21 cellular contexts compared by ENCODE assay signal in the genomic region with DNA sequence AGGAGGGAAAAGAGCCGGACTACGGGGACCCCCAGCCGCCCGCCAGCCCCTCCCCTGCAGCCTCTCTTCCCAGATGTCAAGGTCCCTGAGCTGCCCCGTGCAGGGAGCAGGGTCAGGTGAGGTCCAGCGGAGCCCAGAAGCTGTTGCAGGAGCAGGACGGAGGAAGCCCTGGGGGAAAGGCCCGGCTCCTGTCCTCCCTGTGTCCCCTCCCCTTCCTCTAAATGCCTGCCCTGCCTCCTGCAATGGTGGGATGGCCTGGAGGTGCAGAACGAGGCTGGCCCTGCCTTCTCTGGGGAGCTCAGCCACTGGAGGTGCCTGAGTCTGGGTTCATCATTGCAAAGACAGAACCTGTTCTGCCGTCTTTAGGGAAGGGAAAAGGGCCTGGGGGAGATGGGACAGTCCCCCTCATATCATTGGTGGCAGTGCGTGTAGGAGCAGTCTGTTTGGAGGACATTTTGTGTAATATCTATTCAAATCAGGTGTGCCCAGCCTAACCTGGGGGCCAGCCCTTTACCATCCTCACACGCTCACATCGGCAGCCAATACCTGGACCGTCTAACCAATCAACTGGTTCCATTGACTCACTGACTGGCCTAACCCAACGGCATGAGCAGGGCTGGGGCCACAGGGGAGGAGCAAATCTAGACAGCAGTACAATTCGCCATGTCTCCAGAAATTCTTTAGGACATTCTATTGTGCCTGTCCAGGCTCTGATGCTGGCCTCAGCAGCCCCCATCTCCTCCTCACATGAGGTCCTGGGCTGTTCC.
A peak's percentile ranks its signal among the peaks of the same experiment; 100 is the strongest.
DNase-seq lines count a peak whose midpoint lies in the region; ATAC-seq and TF ChIP-seq lines count a peak whose summit lies in the region.
"Had no signal": no experiment of that assay in that cellular context is flagged by ENCODE, and none has a peak within 500 bp of the region (broad histone marks: within the 10 kb centered on the region; RNA-seq: fewer than 3 reads in every experiment).

No MANE protein-coding gene starts in this region.

- no peak overlapping the region for H2BK12ac ChIP-seq in neuronal stem cell (ENCODE audit: low read length)

- H3K36me3 ChIP-seq in endodermal cell (ENCODE audit: control insufficient read depth, insufficient read depth, low read length) (no peaks in the 10 kb centered on the region), neuronal stem cell (replicated peaks in 1 of 2; ENCODE audit: control insufficient read depth in 2 of 2, insufficient read depth in 2 of 2, low read length in 2 of 2) (no peaks in the 10 kb centered on the region)
- H3K36me3 ChIP-seq: SJSA1 had no signal

- H4K91ac ChIP-seq in neuronal stem cell (ENCODE audit: low read depth, low read length, poor library complexity), result no peak overlapping the region

- no peak overlapping the region for H3K14ac ChIP-seq in neuronal stem cell (ENCODE audit: low read length)

- no peak for ATAC-seq in stimulated activated memory B cell treated with anti-CD40 and anti-IgM and Interleukin-4, amounts not matched to agents 10 μg/mL and 1 μg/mL and 100 μg/mL, for 72 hours
- ATAC-seq in GM21576 (IDR thresholded peaks at IDR 0.05; ENCODE audit: unreplicated experiment), result no peak

- H4K8ac ChIP-seq in neuronal stem cell (ENCODE audit: low read depth, low read length), result no peak overlapping the region

- no peak overlapping the region for H3K4me3 Mint-ChIP-seq in endodermal cell
- no peak overlapping the region for H3K4me3 Mint-ChIP-seq in stimulated activated memory B cell treated with anti-CD40 and anti-IgM and Interleukin-4, amounts not matched to agents 10 μg/mL and 1 μg/mL and 100 μg/mL, for 72 hours
- H3K4me3 Mint-ChIP-seq: CD14-positive monocyte; CD8-positive, alpha-beta memory T cell had no signal

- peaks cover 11% of the 10 kb centered on the region for H3K4me1 Mint-ChIP-seq in endodermal cell
- no peaks in the 10 kb centered on the region for H3K4me1 Mint-ChIP-seq in stimulated activated memory B cell treated with anti-CD40 and anti-IgM and Interleukin-4, amounts not matched to agents 10 μg/mL and 1 μg/mL and 100 μg/mL, for 72 hours
- H3K4me1 Mint-ChIP-seq: CD8-positive, alpha-beta memory T cell had no signal

- H3K9me3 ChIP-seq in endodermal cell (ENCODE audit: control insufficient read depth, low read length) (no peaks in the 10 kb centered on the region), neuronal stem cell (replicated peaks in 1 of 2; ENCODE audit: control insufficient read depth in 2 of 2, insufficient read depth in 1 of 2, low read depth in 1 of 2, low read length in 2 of 2) (no peaks in the 10 kb centered on the region)
- H3K9me3 ChIP-seq: SJSA1 had no signal

- no peaks in the 10 kb centered on the region for H3K36me3 Mint-ChIP-seq in endodermal cell (ENCODE audit: low read depth)
- H3K36me3 Mint-ChIP-seq in stimulated activated memory B cell treated with anti-CD40 and anti-IgM and Interleukin-4, amounts not matched to agents 10 μg/mL and 1 μg/mL and 100 μg/mL, for 72 hours, result no peaks in the 10 kb centered on the region
- H3K36me3 Mint-ChIP-seq: CD14-positive monocyte; CD8-positive, alpha-beta memory T cell had no signal

- DNase-seq in ELF-1 (ENCODE audit: low read depth, low spot score), result peak; percentile 72
- peak; percentile 38 for DNase-seq in SK-N-DZ (ENCODE audit: low spot score)
- DNase-seq in endodermal cell, result peak; percentile 64
- no peak for DNase-seq in neuronal stem cell (ENCODE audit: low spot score)
- no peak for DNase-seq in superior temporal gyrus (ENCODE audit: extremely low spot score)
- no peak for DNase-seq in activated CD4-positive, alpha-beta T cell treated with anti-CD3 and anti-CD28 coated beads, Interleukin-2, amount 50 U/mL, for 1 hour
- DNase-seq: CD8-positive, alpha-beta memory T cell; DMS 273 treated with DMSO at 0.1 percent for 48 hours; DMS79; EL; GF-D8; NCI-H1105 treated with DMSO at 0.1 percent for 48 hours; NCI-H146; NCI-H2029; NCI-H2227 treated with DMSO at 0.1 percent for 48 hours; NCI-H526 treated with DMSO at 0.1 percent for 48 hours; Right ventricle myocardium superior had no signal

- peak overlapping the region; percentile 89 for H3K18ac ChIP-seq in neuronal stem cell (ENCODE audit: low read length)

- no peak overlapping the region for H2BK5ac ChIP-seq in neuronal stem cell (ENCODE audit: low read length)

- H3K23ac ChIP-seq in neuronal stem cell (ENCODE audit: low read depth, low read length, poor library complexity), result no peak overlapping the region

- H2AFZ ChIP-seq in neuronal stem cell (ENCODE audit: low read length), result peak overlapping the region; percentile 73

- H2BK15ac ChIP-seq in neuronal stem cell (ENCODE audit: low read length), result no peak overlapping the region

- H3K79me1 ChIP-seq in neuronal stem cell (ENCODE audit: low read depth, low read length), result peaks cover 2% of the 10 kb centered on the region

- no peak overlapping the region for H3K27ac Mint-ChIP-seq in endodermal cell
- H3K27ac Mint-ChIP-seq in stimulated activated memory B cell treated with anti-CD40 and anti-IgM and Interleukin-4, amounts not matched to agents 10 μg/mL and 1 μg/mL and 100 μg/mL, for 72 hours, result no peak overlapping the region
- H3K27ac Mint-ChIP-seq: CD14-positive monocyte; CD8-positive, alpha-beta memory T cell had no signal

- no peak overlapping the region for H2BK120ac ChIP-seq in neuronal stem cell (ENCODE audit: low read depth, low read length)

- H3K4ac ChIP-seq in neuronal stem cell (ENCODE audit: low read length), result no peak overlapping the region

- no peak overlapping the region for H2AK5ac ChIP-seq in neuronal stem cell (ENCODE audit: low read depth, low read length)

- no peak overlapping the region for H3K27ac ChIP-seq in endodermal cell (ENCODE audit: low read depth, low read length)
- no peak overlapping the region for H3K27ac ChIP-seq in neuronal stem cell (replicated peaks; ENCODE audit: low read length)
- H3K27ac ChIP-seq: SJSA1 had no signal

- H3K4me3 ChIP-seq in endodermal cell (ENCODE audit: low read length) (no peak overlapping the region), neuronal stem cell (ENCODE audit: low read length in 2 of 2) (no peak overlapping the region)
- H3K4me3 ChIP-seq: SJSA1 had no signal

- H3K27me3 ChIP-seq in endodermal cell (ENCODE audit: control insufficient read depth, insufficient read depth, low read length, poor library complexity, severe bottlenecking) (no peaks in the 10 kb centered on the region), neuronal stem cell (ENCODE audit: control insufficient read depth in 3 of 3, insufficient read depth in 3 of 3, low read depth in 1 of 3, low read length in 3 of 3) (peaks cover 0 to 3% (median 0%) of the 10 kb centered on the region in 3 experiments)
- H3K27me3 ChIP-seq: SJSA1 had no signal

- H3K9me3 Mint-ChIP-seq in endodermal cell, result peaks cover 2% of the 10 kb centered on the region
- peaks cover 4% of the 10 kb centered on the region for H3K9me3 Mint-ChIP-seq in stimulated activated memory B cell treated with anti-CD40 and anti-IgM and Interleukin-4, amounts not matched to agents 10 μg/mL and 1 μg/mL and 100 μg/mL, for 72 hours

- WGBS in endodermal cell (ENCODE audit: insufficient coverage in 1 of 2, insufficient read length in 1 of 2), 2 experiments, result 73 to 91% methylated on average over 7 to 16 of the region's 16 CpGs
- no CpG with 5 or more reads among the region's 16 CpGs for WGBS in neuronal stem cell (ENCODE audit: extremely low coverage in 2 of 2, insufficient read length in 2 of 2, insufficient replicate concordance in 1 of 2), 2 donors

- no peak overlapping the region for H3K4me2 ChIP-seq in neuronal stem cell (ENCODE audit: insufficient read depth, low read length, poor library complexity, severe bottlenecking)

- TF ChIP-seq CTCF in endodermal cell (conservative IDR thresholded peaks at IDR 0.05), result no peak

- no peak overlapping the region for H3K9ac ChIP-seq in endodermal cell (ENCODE audit: extremely low read depth, low read length, poor library complexity, severe bottlenecking)
- H3K9ac ChIP-seq in neuronal stem cell (ENCODE audit: low read depth, low read length, poor library complexity), result peak overlapping the region; percentile 72

- peaks cover 2% of the 10 kb centered on the region for H3K27me3 Mint-ChIP-seq in endodermal cell (ENCODE audit: insufficient read depth)
- H3K27me3 Mint-ChIP-seq in stimulated activated memory B cell treated with anti-CD40 and anti-IgM and Interleukin-4, amounts not matched to agents 10 μg/mL and 1 μg/mL and 100 μg/mL, for 72 hours, result peaks cover 19% of the 10 kb centered on the region

- H3K4me1 ChIP-seq in endodermal cell (ENCODE audit: control insufficient read depth, insufficient read depth, low read length) (peaks cover 3% of the 10 kb centered on the region), neuronal stem cell (ENCODE audit: control insufficient read depth in 2 of 2, insufficient read depth in 1 of 2, low read depth in 1 of 2, low read length in 2 of 2) (peaks cover 5 to 30% of the 10 kb centered on the region in 2 donors)
- H3K4me1 ChIP-seq: SJSA1 had no signal

Comparison
In these comparisons a context has a peak if more than half of its experiments do, and no peak if none do; other contexts are left out.
1. DNase-seq: peak in ELF-1 (single experiment), SK-N-DZ (single experiment) and endodermal cell (single experiment); none in neuronal stem cell (single experiment), superior temporal gyrus (single experiment) and activated CD4-positive, alpha-beta T cell treated with anti-CD3 and anti-CD28 coated beads, Interleukin-2, amount 50 U/mL, for 1 hour (single experiment).